In the genomic region with DNA sequence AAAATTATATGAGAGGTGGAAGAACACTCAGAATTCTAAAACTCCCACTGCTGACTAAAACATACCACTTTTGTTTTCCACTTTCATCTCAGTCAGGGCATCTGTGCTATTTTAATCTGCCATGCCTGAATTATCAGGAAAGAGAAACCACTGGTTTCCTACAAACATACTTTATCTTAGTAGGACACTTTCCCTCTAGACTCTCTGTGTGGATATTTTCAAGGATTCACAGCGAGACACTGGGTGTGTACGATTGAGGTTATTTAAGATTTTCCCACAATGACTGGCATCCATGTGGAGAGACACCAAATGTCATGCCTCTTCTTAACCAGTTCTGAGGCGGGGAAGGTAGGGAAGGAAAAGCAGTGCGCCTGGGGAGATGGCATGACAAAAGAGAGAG, we compare ENCODE assay signal across 1 cellular context.
TF ChIP-seq lines count a peak whose summit lies in the region.

No MANE protein-coding gene starts in this region.

TF ChIP-seq in GM23338, 12 proteins besides CTCF, POLR2A, EP300 and RAD21 (continued from another document):
- TF ChIP-seq, protein P1, sequence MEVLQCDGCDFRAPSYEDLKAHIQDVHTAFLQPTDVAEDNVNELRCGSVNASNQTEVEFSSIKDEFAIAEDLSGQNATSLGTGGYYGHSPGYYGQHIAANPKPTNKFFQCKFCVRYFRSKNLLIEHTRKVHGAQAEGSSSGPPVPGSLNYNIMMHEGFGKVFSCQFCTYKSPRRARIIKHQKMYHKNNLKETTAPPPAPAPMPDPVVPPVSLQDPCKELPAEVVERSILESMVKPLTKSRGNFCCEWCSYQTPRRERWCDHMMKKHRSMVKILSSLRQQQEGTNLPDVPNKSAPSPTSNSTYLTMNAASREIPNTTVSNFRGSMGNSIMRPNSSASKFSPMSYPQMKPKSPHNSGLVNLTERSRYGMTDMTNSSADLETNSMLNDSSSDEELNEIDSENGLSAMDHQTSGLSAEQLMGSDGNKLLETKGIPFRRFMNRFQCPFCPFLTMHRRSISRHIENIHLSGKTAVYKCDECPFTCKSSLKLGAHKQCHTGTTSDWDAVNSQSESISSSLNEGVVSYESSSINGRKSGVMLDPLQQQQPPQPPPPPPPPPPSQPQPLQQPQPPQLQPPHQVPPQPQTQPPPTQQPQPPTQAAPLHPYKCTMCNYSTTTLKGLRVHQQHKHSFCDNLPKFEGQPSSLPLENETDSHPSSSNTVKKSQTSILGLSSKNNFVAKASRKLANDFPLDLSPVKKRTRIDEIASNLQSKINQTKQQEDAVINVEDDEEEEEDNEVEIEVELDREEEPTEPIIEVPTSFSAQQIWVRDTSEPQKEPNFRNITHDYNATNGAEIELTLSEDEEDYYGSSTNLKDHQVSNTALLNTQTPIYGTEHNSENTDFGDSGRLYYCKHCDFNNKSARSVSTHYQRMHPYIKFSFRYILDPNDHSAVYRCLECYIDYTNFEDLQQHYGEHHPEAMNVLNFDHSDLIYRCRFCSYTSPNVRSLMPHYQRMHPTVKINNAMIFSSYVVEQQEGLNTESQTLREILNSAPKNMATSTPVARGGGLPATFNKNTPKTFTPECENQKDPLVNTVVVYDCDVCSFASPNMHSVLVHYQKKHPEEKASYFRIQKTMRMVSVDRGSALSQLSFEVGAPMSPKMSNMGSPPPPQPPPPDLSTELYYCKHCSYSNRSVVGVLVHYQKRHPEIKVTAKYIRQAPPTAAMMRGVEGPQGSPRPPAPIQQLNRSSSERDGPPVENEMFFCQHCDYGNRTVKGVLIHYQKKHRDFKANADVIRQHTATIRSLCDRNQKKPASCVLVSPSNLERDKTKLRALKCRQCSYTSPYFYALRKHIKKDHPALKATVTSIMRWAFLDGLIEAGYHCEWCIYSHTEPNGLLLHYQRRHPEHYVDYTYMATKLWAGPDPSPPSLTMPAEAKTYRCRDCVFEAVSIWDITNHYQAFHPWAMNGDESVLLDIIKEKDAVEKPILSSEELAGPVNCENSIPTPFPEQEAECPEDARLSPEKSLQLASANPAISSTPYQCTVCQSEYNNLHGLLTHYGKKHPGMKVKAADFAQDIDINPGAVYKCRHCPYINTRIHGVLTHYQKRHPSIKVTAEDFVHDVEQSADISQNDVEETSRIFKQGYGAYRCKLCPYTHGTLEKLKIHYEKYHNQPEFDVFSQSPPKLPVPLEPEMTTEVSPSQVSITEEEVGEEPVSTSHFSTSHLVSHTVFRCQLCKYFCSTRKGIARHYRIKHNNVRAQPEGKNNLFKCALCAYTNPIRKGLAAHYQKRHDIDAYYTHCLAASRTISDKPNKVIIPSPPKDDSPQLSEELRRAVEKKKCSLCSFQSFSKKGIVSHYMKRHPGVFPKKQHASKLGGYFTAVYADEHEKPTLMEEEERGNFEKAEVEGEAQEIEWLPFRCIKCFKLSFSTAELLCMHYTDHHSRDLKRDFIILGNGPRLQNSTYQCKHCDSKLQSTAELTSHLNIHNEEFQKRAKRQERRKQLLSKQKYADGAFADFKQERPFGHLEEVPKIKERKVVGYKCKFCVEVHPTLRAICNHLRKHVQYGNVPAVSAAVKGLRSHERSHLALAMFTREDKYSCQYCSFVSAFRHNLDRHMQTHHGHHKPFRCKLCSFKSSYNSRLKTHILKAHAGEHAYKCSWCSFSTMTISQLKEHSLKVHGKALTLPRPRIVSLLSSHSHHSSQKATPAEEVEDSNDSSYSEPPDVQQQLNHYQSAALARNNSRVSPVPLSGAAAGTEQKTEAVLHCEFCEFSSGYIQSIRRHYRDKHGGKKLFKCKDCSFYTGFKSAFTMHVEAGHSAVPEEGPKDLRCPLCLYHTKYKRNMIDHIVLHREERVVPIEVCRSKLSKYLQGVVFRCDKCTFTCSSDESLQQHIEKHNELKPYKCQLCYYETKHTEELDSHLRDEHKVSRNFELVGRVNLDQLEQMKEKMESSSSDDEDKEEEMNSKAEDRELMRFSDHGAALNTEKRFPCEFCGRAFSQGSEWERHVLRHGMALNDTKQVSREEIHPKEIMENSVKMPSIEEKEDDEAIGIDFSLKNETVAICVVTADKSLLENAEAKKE (CRISPR knock-in tag; IDR thresholded peaks at IDR 0.05): no peak
- TF ChIP-seq NANOG (IDR thresholded peaks at IDR 0.05; ENCODE audit: borderline replicate concordance) (no peak), JUNB (IDR thresholded peaks at IDR 0.05; ENCODE audit: unreplicated experiment) (no peak), EZH2phosphoT487 (IDR thresholded peaks at IDR 0.05; ENCODE audit: unreplicated experiment) (no peak)
